1 cellular context compared by ENCODE assay signal in the genomic region with DNA sequence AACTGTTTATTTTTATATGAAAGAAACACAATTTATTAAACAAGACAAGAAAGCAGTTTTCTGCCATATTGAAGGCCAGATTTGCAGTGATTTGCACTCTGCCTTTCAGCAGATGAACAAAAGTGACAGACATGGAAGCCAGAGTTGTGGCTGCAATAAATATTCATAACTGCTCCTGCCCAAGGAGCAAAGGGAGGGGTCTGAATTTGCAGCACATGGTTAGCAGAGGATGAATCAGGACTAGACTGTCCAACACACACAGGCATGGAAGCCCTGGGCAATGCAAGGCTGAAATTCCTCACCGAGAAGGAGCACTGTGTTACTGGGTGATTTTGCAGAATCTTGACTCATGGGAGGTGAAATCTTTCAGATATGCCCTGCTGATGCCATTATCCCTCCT.
TF ChIP-seq lines count a peak whose summit lies in the region.

No MANE protein-coding gene starts in this region.

TF ChIP-seq in GM23338, 12 proteins besides CTCF, POLR2A, EP300 and RAD21 (continued from another document):
- TF ChIP-seq, protein P1, sequence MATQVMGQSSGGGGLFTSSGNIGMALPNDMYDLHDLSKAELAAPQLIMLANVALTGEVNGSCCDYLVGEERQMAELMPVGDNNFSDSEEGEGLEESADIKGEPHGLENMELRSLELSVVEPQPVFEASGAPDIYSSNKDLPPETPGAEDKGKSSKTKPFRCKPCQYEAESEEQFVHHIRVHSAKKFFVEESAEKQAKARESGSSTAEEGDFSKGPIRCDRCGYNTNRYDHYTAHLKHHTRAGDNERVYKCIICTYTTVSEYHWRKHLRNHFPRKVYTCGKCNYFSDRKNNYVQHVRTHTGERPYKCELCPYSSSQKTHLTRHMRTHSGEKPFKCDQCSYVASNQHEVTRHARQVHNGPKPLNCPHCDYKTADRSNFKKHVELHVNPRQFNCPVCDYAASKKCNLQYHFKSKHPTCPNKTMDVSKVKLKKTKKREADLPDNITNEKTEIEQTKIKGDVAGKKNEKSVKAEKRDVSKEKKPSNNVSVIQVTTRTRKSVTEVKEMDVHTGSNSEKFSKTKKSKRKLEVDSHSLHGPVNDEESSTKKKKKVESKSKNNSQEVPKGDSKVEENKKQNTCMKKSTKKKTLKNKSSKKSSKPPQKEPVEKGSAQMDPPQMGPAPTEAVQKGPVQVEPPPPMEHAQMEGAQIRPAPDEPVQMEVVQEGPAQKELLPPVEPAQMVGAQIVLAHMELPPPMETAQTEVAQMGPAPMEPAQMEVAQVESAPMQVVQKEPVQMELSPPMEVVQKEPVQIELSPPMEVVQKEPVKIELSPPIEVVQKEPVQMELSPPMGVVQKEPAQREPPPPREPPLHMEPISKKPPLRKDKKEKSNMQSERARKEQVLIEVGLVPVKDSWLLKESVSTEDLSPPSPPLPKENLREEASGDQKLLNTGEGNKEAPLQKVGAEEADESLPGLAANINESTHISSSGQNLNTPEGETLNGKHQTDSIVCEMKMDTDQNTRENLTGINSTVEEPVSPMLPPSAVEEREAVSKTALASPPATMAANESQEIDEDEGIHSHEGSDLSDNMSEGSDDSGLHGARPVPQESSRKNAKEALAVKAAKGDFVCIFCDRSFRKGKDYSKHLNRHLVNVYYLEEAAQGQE (IDR thresholded peaks at IDR 0.05; ENCODE audit: unreplicated experiment): no peak
- TF ChIP-seq ZNF114 (CRISPR knock-in tag; IDR thresholded peaks at IDR 0.05) (no peak), JUNB (IDR thresholded peaks at IDR 0.05; ENCODE audit: unreplicated experiment) (no peak), EZH2phosphoT487 (IDR thresholded peaks at IDR 0.05; ENCODE audit: unreplicated experiment) (no peak), EZH2 (IDR thresholded peaks at IDR 0.05; ENCODE audit: low read depth, unreplicated experiment) (no peak)
- TF ChIP-seq, protein P2, sequence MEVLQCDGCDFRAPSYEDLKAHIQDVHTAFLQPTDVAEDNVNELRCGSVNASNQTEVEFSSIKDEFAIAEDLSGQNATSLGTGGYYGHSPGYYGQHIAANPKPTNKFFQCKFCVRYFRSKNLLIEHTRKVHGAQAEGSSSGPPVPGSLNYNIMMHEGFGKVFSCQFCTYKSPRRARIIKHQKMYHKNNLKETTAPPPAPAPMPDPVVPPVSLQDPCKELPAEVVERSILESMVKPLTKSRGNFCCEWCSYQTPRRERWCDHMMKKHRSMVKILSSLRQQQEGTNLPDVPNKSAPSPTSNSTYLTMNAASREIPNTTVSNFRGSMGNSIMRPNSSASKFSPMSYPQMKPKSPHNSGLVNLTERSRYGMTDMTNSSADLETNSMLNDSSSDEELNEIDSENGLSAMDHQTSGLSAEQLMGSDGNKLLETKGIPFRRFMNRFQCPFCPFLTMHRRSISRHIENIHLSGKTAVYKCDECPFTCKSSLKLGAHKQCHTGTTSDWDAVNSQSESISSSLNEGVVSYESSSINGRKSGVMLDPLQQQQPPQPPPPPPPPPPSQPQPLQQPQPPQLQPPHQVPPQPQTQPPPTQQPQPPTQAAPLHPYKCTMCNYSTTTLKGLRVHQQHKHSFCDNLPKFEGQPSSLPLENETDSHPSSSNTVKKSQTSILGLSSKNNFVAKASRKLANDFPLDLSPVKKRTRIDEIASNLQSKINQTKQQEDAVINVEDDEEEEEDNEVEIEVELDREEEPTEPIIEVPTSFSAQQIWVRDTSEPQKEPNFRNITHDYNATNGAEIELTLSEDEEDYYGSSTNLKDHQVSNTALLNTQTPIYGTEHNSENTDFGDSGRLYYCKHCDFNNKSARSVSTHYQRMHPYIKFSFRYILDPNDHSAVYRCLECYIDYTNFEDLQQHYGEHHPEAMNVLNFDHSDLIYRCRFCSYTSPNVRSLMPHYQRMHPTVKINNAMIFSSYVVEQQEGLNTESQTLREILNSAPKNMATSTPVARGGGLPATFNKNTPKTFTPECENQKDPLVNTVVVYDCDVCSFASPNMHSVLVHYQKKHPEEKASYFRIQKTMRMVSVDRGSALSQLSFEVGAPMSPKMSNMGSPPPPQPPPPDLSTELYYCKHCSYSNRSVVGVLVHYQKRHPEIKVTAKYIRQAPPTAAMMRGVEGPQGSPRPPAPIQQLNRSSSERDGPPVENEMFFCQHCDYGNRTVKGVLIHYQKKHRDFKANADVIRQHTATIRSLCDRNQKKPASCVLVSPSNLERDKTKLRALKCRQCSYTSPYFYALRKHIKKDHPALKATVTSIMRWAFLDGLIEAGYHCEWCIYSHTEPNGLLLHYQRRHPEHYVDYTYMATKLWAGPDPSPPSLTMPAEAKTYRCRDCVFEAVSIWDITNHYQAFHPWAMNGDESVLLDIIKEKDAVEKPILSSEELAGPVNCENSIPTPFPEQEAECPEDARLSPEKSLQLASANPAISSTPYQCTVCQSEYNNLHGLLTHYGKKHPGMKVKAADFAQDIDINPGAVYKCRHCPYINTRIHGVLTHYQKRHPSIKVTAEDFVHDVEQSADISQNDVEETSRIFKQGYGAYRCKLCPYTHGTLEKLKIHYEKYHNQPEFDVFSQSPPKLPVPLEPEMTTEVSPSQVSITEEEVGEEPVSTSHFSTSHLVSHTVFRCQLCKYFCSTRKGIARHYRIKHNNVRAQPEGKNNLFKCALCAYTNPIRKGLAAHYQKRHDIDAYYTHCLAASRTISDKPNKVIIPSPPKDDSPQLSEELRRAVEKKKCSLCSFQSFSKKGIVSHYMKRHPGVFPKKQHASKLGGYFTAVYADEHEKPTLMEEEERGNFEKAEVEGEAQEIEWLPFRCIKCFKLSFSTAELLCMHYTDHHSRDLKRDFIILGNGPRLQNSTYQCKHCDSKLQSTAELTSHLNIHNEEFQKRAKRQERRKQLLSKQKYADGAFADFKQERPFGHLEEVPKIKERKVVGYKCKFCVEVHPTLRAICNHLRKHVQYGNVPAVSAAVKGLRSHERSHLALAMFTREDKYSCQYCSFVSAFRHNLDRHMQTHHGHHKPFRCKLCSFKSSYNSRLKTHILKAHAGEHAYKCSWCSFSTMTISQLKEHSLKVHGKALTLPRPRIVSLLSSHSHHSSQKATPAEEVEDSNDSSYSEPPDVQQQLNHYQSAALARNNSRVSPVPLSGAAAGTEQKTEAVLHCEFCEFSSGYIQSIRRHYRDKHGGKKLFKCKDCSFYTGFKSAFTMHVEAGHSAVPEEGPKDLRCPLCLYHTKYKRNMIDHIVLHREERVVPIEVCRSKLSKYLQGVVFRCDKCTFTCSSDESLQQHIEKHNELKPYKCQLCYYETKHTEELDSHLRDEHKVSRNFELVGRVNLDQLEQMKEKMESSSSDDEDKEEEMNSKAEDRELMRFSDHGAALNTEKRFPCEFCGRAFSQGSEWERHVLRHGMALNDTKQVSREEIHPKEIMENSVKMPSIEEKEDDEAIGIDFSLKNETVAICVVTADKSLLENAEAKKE (CRISPR knock-in tag; IDR thresholded peaks at IDR 0.05): no peak
